In the genomic region with DNA sequence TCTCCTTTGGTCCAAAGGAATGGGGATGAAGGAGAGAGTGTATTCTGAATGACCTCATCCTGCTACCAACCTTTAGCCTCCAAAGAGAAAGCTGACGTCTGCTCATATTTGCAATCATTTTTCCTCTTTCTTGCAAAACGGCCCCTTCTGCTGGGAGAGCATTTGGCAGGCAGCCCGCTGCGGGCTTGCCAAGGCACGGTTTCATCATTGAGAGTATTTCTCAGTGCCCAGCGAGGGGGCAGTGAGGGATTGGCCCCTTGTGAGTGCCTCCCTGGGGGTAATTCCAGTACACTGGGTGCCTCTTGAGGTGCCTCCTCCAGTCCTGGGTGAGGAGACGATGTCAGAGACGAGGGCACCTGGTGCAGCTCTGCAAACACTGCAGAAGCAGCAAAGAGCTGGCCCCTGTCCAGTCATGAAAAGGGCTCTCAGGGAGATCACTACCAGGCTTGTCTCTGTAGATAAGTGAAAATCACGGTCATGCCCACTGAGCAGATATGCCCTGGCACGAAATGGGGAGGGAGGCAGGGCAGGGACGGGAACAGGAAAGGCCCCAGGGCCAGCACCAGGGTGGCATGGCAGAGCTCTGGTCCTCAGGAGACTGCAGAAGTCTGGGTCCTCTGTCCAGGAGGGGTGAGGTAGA, we compare ENCODE assay signal across 12 cellular contexts. TPM values are rescaled to one million over a fixed set of nuclear protein-coding genes. Genes with fewer than 3 reads are reported as not detected.
A peak's percentile ranks its signal among the peaks of the same experiment; 100 is the strongest.
DNase-seq lines count a peak whose midpoint lies in the region; ATAC-seq and TF ChIP-seq lines count a peak whose summit lies in the region.
"Had no signal": no experiment of that assay in that cellular context is flagged by ENCODE, and none has a peak within 500 bp of the region (broad histone marks: within the 10 kb centered on the region; RNA-seq: fewer than 3 reads in every experiment).

No MANE protein-coding gene starts in this region.

- no peak for ATAC-seq in GM18511 (IDR thresholded peaks at IDR 0.05; ENCODE audit: unreplicated experiment)
- ATAC-seq: stimulated activated naive B cell treated with anti-CD40 and anti-IgM and Interleukin-4, amounts not matched to agents 10 μg/mL and 1 μg/mL and 100 μg/mL, for 72 hours; T-helper 17 cell had no signal

- intact Hi-C loops in stomach (cut with DNase I; ENCODE audit: low total_unique reads), result no loop called here
- intact Hi-C loops in transverse colon (cut with DNase I; ENCODE audit: low total_unique reads), result no loop called here

- DNase-seq in LoVo (ENCODE audit: low spot score), result peak; percentile 43
- peak; percentile 75 for DNase-seq in RPMI8226
- DNase-seq in glomerular visceral epithelial cell (ENCODE audit: extremely low spot score), result peak; percentile 67
- DNase-seq in stomach, result peak; percentile 65
- DNase-seq in transverse colon, result no peak
- DNase-seq in NCI-H524 (lab: John Stamatoyannopoulos, UW), result no peak
- DNase-seq: activated naive CD4-positive, alpha-beta T cell treated with anti-CD3 and anti-CD28 coated beads, Interleukin-2, amount 50 U/mL, for 16 hours; stimulated activated naive B cell treated with anti-CD40 and anti-IgM and Interleukin-4, amounts not matched to agents 10 μg/mL and 1 μg/mL and 100 μg/mL, for 72 hours; T-helper 17 cell had no signal

- TF ChIP-seq POLR2A in stomach (IDR thresholded peaks at IDR 0.05) (no peak), transverse colon (IDR thresholded peaks at IDR 0.05) (no peak)

- H3K4me3 ChIP-seq in stomach, result no peak overlapping the region
- H3K4me3 ChIP-seq in transverse colon, result no peak overlapping the region

- no peaks in the 10 kb centered on the region for H3K36me3 ChIP-seq in stomach
- H3K36me3 ChIP-seq in transverse colon, result no peaks in the 10 kb centered on the region

- peak overlapping the region; percentile 34 to 64 (median 42) for H3K27ac ChIP-seq in stomach
- no peak overlapping the region for H3K27ac ChIP-seq in transverse colon

- no peaks in the 10 kb centered on the region for H3K9me3 ChIP-seq in stomach
- H3K9me3 ChIP-seq in transverse colon, result no peaks in the 10 kb centered on the region

- WGBS in stomach, 5 donors, result 14 to 25% (median 22%) methylated on average over 8 to 11 of the region's 11 CpGs
- WGBS in transverse colon (ENCODE audit: low coverage in 1 of 2), 2 donors, result 25 to 29% methylated on average over 7 to 11 of the region's 11 CpGs

- TF ChIP-seq EP300 in stomach (IDR thresholded peaks at IDR 0.05), result no peak
- TF ChIP-seq EP300 in transverse colon (IDR thresholded peaks at IDR 0.05; ENCODE audit: low read depth), result no peak

- in situ Hi-C loops in transverse colon (cut with MboI; ENCODE audit: low pct_ligation_motif_present in 1 of 4, low pct_unique_long_range_greater_than_20kb in 1 of 4, low sequenced_read_pairs in 3 of 4), result no loop called here

- H3K4me1 ChIP-seq in stomach (peaks cover 14 to 31% (median 25%) of the 10 kb centered on the region in 4 donors), transverse colon (peaks cover 0 to 11% (median 2%) of the 10 kb centered on the region in 4 donors)

- H3K27me3 ChIP-seq in stomach, result peaks cover 0 to 38% (median 0%) of the 10 kb centered on the region in 3 donors
- H3K27me3 ChIP-seq in transverse colon, result peaks cover 25% of the 10 kb centered on the region

- TF ChIP-seq CTCF in stomach (IDR thresholded peaks at IDR 0.05) (no peak), transverse colon (IDR thresholded peaks at IDR 0.05) (no peak)

RNA-seq across cellular contexts. Expression of a gene that starts 48.7 kb away (rescaled TPM):
- total RNA-seq in stomach, result 10 to 100 TPM in 1 of 5 donors, 1 to 10 TPM in 1, under 1 TPM in 3; 0.29 to 11.0 (median 0.89) TPM
- polyA plus RNA-seq in stomach, result 1 to 10 TPM; 1.9 to 3.5 (median 2.3) TPM
- total RNA-seq in transverse colon, result 1 to 10 TPM in 3 of 4 donors, under 1 TPM in 1; 0.40 to 3.7 (median 2.0) TPM
- total RNA-seq: H1, osteoblast, T-helper 17 cell had no signal
- polyA plus RNA-seq: H1 had no signal

Comparison
In these comparisons a context has a peak if more than half of its experiments do, and no peak if none do; other contexts are left out.
1. DNase-seq: peak in LoVo (single experiment), RPMI8226 (single experiment), glomerular visceral epithelial cell (single experiment) and stomach (single experiment); none in transverse colon (single experiment) and NCI-H524 (0 of 2).
2. H3K27ac ChIP-seq: peak in stomach (5 of 5); none in transverse colon (0 of 4).